ENCODE assay signal across 8 cellular contexts in genomic region chr7:35802102-35802466, GRCh38. TPM values are rescaled to one million over a fixed set of nuclear protein-coding genes. Genes with fewer than 3 reads are reported as not detected.
DNase-seq lines count a peak whose midpoint lies in the region; ATAC-seq and TF ChIP-seq lines count a peak whose summit lies in the region.

No MANE protein-coding gene starts in this region.

- no peaks in the 10 kb centered on the region for H3K27me3 ChIP-seq in CD4-positive, alpha-beta T cell (ENCODE audit: control insufficient read depth, insufficient read depth, low read length)
- H3K27me3 ChIP-seq in OCI-LY3 (ENCODE audit: low read depth, low read length) (no peaks in the 10 kb centered on the region), neutrophil (no peaks in the 10 kb centered on the region)

- peak overlapping the region; percentile 98 for H3K27ac Mint-ChIP-seq in CD4-positive, alpha-beta T cell
- peak overlapping the region; percentile 93 for H3K27ac Mint-ChIP-seq in endothelial cell (ENCODE audit: unreplicated experiment)

- POLR2A ChIA-PET in CD4-positive, alpha-beta T cell (lab: Charles Lee): interaction anchor here (0.6 to 7.4 kb wide), 10 partner anchors 11 to 476 kb away, joined by 4 to 175 read pairs (median 25); partner anchors contain the start of gene HERPUD2

- H3K4me2 ChIP-seq in OCI-LY3 (ENCODE audit: low read length): peak overlapping the region; percentile 88

- peak overlapping the region; percentile 94 for H3K4me3 Mint-ChIP-seq in CD4-positive, alpha-beta T cell
- peak overlapping the region; percentile 97 for H3K4me3 Mint-ChIP-seq in endothelial cell (ENCODE audit: unreplicated experiment)

- DNase-seq in CD4-positive, alpha-beta T cell: no peak
- no peak for DNase-seq in endothelial cell (ENCODE audit: low spot score)
- DNase-seq in amniotic stem cell (lab: John Stamatoyannopoulos, UW): no peak
- no peak for DNase-seq in activated effector memory CD4-positive, alpha-beta T cell treated with Interleukin-2 at 50 U/mL for 16 hours
- DNase-seq in GM20000 (ENCODE audit: low spot score): no peak
- no peak for DNase-seq in KBM-7

- H2AFZ ChIP-seq in OCI-LY3 (ENCODE audit: low read depth, low read length): no peak overlapping the region

- peaks cover 30% of the 10 kb centered on the region for H3K36me3 Mint-ChIP-seq in CD4-positive, alpha-beta T cell (ENCODE audit: low read depth)
- H3K36me3 Mint-ChIP-seq in endothelial cell (ENCODE audit: low read depth, unreplicated experiment): peaks cover 4% of the 10 kb centered on the region

- H4K20me1 ChIP-seq in OCI-LY3 (ENCODE audit: insufficient read depth, low read length): peaks cover 51% of the 10 kb centered on the region

- in situ Hi-C loops in KBM-7 (cut with MboI; ENCODE audit: low pct_unique_long_range_greater_than_20kb, low sequenced_read_pairs): no loop called here

- H3K4me3 ChIP-seq in OCI-LY3 (ENCODE audit: low read length): peak overlapping the region; percentile 86
- H3K4me3 ChIP-seq in neutrophil (ENCODE audit: low read depth in 1 of 2, low read length in 1 of 2): peak overlapping the region; percentile 90 to 92

- no peaks in the 10 kb centered on the region for H3K9me3 ChIP-seq in CD4-positive, alpha-beta T cell (ENCODE audit: control insufficient read depth, low read length)
- H3K9me3 ChIP-seq in OCI-LY3 (ENCODE audit: insufficient read depth, low read length) (no peaks in the 10 kb centered on the region), neutrophil (no peaks in the 10 kb centered on the region)

- peak overlapping the region; percentile 85 for H3K9ac ChIP-seq in OCI-LY3 (ENCODE audit: low read length)

- no peak for ATAC-seq in CD4-positive, alpha-beta T cell (ENCODE audit: poor library complexity)

- H3K4me1 ChIP-seq in OCI-LY3 (ENCODE audit: low read length) (peaks cover 32% of the 10 kb centered on the region), neutrophil (ENCODE audit: control insufficient read depth in 1 of 2, insufficient read depth in 1 of 2, low read depth in 1 of 2, low read length in 1 of 2) (peaks cover 27 to 44% of the 10 kb centered on the region in 2 experiments)

- peaks cover 63% of the 10 kb centered on the region for H3K79me2 ChIP-seq in OCI-LY3 (ENCODE audit: low read length)

- H3K4me1 Mint-ChIP-seq in CD4-positive, alpha-beta T cell (ENCODE audit: low read depth): peaks cover 61% of the 10 kb centered on the region
- H3K4me1 Mint-ChIP-seq in endothelial cell (ENCODE audit: unreplicated experiment): peaks cover 35% of the 10 kb centered on the region

- intact Hi-C loops in CD4-positive, alpha-beta T cell (cut with DNase I, micrococcal nuclease): loop anchor here (5.0 to 10.0 kb wide), 4 partner anchors 35 to 767 kb away; partner anchors contain the start of gene DPY19L1 (in 1 of the 2)

- H3K36me3 ChIP-seq in OCI-LY3 (replicated peaks; ENCODE audit: low read depth, low read length) (peaks cover 2% of the 10 kb centered on the region), neutrophil (no peaks in the 10 kb centered on the region)

- H3K27ac ChIP-seq in CD4-positive, alpha-beta T cell (ENCODE audit: low read depth, low read length): peak overlapping the region; percentile 94
- peak overlapping the region; percentile 82 for H3K27ac ChIP-seq in OCI-LY3 (ENCODE audit: low read length)
- peak overlapping the region; percentile 96 for H3K27ac ChIP-seq in neutrophil

- H3K9me3 Mint-ChIP-seq in CD4-positive, alpha-beta T cell: no peaks in the 10 kb centered on the region
- no peaks in the 10 kb centered on the region for H3K9me3 Mint-ChIP-seq in endothelial cell (ENCODE audit: unreplicated experiment)

- no peak for TF ChIP-seq CTCF in CD4-positive, alpha-beta T cell (IDR thresholded peaks at IDR 0.05)
- no peak for TF ChIP-seq CTCF in OCI-LY3 (IDR thresholded peaks at IDR 0.05; ENCODE audit: low read depth, low read length)
- no peak for TF ChIP-seq CTCF in endothelial cell (IDR thresholded peaks at IDR 0.05; ENCODE audit: unreplicated experiment)
- no peak for TF ChIP-seq CTCF in neutrophil (IDR thresholded peaks at IDR 0.05)
- no peak for TF ChIP-seq CTCF in GM20000 (IDR thresholded peaks at IDR 0.05; ENCODE audit: extremely low read depth, missing control alignments)

- CTCF ChIA-PET in CD4-positive, alpha-beta T cell (lab: Charles Lee): interaction anchor here (1.2 to 2.9 kb wide), 3 partner anchors 18 to 92 kb away, joined by 4 to 21 read pairs (median 7); no protein-coding TSS in a partner anchor

- H3K27me3 Mint-ChIP-seq in CD4-positive, alpha-beta T cell: no peaks in the 10 kb centered on the region
- peaks cover 11% of the 10 kb centered on the region for H3K27me3 Mint-ChIP-seq in endothelial cell (ENCODE audit: unreplicated experiment)

RNA-seq across cellular contexts. Expression of gene SEPTIN7, which starts 1.2 kb away (rescaled TPM):
- 100 to 1,000 TPM; 185 to 186 TPM for total RNA-seq in CD4-positive, alpha-beta T cell
- total RNA-seq in endothelial cell (ENCODE audit: unreplicated experiment): 361 TPM
